ENCODE assay signal across 8 cellular contexts in the genomic region with DNA sequence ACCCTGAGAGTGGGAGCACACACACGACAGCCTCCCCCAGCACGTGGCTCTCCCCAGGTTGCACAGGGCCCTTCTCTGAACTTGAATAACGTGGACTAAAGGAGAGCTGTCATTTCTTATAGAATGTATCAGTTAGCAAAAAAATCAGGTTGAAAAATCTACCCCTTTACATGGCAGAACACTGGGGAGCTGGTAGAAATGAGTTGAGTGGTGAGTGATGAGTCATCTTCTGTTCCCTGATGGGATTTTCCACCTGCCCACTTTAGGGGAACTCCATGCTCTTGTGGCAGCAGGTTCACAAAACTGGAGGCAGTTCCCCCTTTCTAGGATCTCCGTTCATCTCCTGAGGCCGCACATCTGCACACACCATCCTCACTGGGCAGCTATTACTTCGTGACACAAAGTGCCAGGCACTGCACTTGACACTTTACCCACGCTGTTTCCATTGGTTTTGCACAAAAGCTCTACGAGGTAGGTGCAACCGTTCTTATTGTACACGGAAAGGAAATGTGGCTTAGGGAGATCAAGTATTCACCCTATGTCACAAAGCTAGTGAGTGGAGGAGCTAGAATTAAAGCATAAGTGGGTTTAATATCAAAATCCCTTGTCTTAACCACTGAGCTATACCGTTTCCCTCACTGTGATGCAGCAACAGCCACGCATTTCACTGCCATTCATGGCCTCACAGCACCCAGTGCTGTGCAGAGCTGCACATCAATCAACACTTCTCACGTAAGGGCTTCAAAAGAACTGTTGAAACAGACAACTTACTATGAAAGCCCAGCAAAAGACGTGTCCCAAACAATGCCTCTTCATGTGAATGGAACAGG.
DNase-seq lines count a peak whose midpoint lies in the region; ATAC-seq and TF ChIP-seq lines count a peak whose summit lies in the region.

No MANE protein-coding gene starts in this region.

- H3K27ac ChIP-seq in CD8-positive, alpha-beta T cell (ENCODE audit: low read depth, low read length), result peak overlapping the region; percentile 27
- peak overlapping the region; percentile 79 for H3K27ac ChIP-seq in angular gyrus (ENCODE audit: low read depth, low read length)
- peak overlapping the region; percentile 99 for H3K27ac ChIP-seq in parathyroid adenoma
- no peak overlapping the region for H3K27ac ChIP-seq in SJCRH30

- peak overlapping the region; percentile 85 for H3K27ac Mint-ChIP-seq in CD8-positive, alpha-beta T cell

- peak overlapping the region; percentile 30 for H3K4me3 Mint-ChIP-seq in CD8-positive, alpha-beta T cell

- H3K27me3 ChIP-seq in CD8-positive, alpha-beta T cell (ENCODE audit: insufficient read depth, low read length), result no peaks in the 10 kb centered on the region
- H3K27me3 ChIP-seq in parathyroid adenoma (ENCODE audit: control insufficient read depth, insufficient read depth, low read length) (no peaks in the 10 kb centered on the region), SJCRH30 (no peaks in the 10 kb centered on the region)

- H2AFZ ChIP-seq in parathyroid adenoma, result no peak overlapping the region

- no peaks in the 10 kb centered on the region for H3K9me3 ChIP-seq in CD8-positive, alpha-beta T cell (ENCODE audit: low read length)
- no peaks in the 10 kb centered on the region for H3K9me3 ChIP-seq in parathyroid adenoma (ENCODE audit: control insufficient read depth, low read length)
- no peaks in the 10 kb centered on the region for H3K9me3 ChIP-seq in SJCRH30 (replicated peaks)

- peaks cover 7% of the 10 kb centered on the region for H3K79me2 ChIP-seq in parathyroid adenoma

- H3K9me3 Mint-ChIP-seq in CD8-positive, alpha-beta T cell, result no peaks in the 10 kb centered on the region

- peaks cover 66% of the 10 kb centered on the region for H3K4me1 Mint-ChIP-seq in CD8-positive, alpha-beta T cell (ENCODE audit: low read depth)

- intact Hi-C loops in CD8-positive, alpha-beta T cell (cut with DNase I, micrococcal nuclease), result loop anchor here (1.0 to 10.0 kb wide), 4 partner anchors 12 to 336 kb away; no protein-coding TSS in a partner anchor

- DNase-seq in CD8-positive, alpha-beta T cell, result peak in 4 of 7 experiments; percentile 25 to 64 (median 44)
- DNase-seq in NCI-H226, result peak; percentile 58
- no peak for DNase-seq in NCI-H2196 treated with DMSO at 0.1 percent for 48 hours (lab: John Stamatoyannopoulos, UW; ENCODE audit: unreplicated experiment)
- no peak for DNase-seq in putamen (ENCODE audit: low spot score)
- no peak for DNase-seq in NCI-H146 treated with DMSO at 0.1 percent for 48 hours (lab: John Stamatoyannopoulos, UW; ENCODE audit: unreplicated experiment)
- DNase-seq in SJCRH30, result no peak

- H3K27me3 Mint-ChIP-seq in CD8-positive, alpha-beta T cell (ENCODE audit: low read depth), result no peaks in the 10 kb centered on the region

- peaks cover 3% of the 10 kb centered on the region for H3K36me3 ChIP-seq in CD8-positive, alpha-beta T cell (ENCODE audit: insufficient read depth, low read length)
- H3K36me3 ChIP-seq in parathyroid adenoma (ENCODE audit: control insufficient read depth, insufficient read depth, low read length) (no peaks in the 10 kb centered on the region), SJCRH30 (peaks cover 10% of the 10 kb centered on the region)

- H3K4me1 ChIP-seq in CD8-positive, alpha-beta T cell (ENCODE audit: insufficient read depth, low read length), result peaks cover 59% of the 10 kb centered on the region
- peaks cover 51% of the 10 kb centered on the region for H3K4me1 ChIP-seq in parathyroid adenoma
- peaks cover 13% of the 10 kb centered on the region for H3K4me1 ChIP-seq in SJCRH30

- ATAC-seq in CD8-positive, alpha-beta T cell, result peak; percentile 57

- no peak overlapping the region for H3K4me2 ChIP-seq in parathyroid adenoma (ENCODE audit: low read length)

- POLR2A ChIA-PET in CD8-positive, alpha-beta T cell (lab: Charles Lee), result interaction anchor here (0.6 to 1.0 kb wide), 3 partner anchors 9 to 13 kb away, joined by 3 to 4 read pairs (median 3); no protein-coding TSS in a partner anchor

- CTCF ChIA-PET in CD8-positive, alpha-beta T cell (lab: Charles Lee), result interaction anchor here (0.9 to 10.1 kb wide), 11 partner anchors 8 to 206 kb away, joined by 3 to 103 read pairs (median 3); no protein-coding TSS in a partner anchor

- no peak overlapping the region for H3K9ac ChIP-seq in parathyroid adenoma

- no peak for TF ChIP-seq CTCF in CD8-positive, alpha-beta T cell (IDR thresholded peaks at IDR 0.05)
- no peak for TF ChIP-seq CTCF in parathyroid adenoma (IDR thresholded peaks at IDR 0.05)

- H3K36me3 Mint-ChIP-seq in CD8-positive, alpha-beta T cell, result peaks cover 47% of the 10 kb centered on the region

- no peak overlapping the region for H3K4me3 ChIP-seq in CD8-positive, alpha-beta T cell (ENCODE audit: low read depth, low read length)
- H3K4me3 ChIP-seq in parathyroid adenoma (ENCODE audit: low read depth, low read length) (no peak overlapping the region), SJCRH30 (no peak overlapping the region)

Comparison
In these comparisons a context has a peak if more than half of its experiments do, and no peak if none do; other contexts are left out.
1. DNase-seq: peak in CD8-positive, alpha-beta T cell (4 of 7) and NCI-H226 (single experiment); none in NCI-H2196 treated with DMSO at 0.1 percent for 48 hours (single experiment), putamen (single experiment), NCI-H146 treated with DMSO at 0.1 percent for 48 hours (single experiment) and SJCRH30 (0 of 2).